2 cellular contexts compared by ENCODE assay signal in the genomic region with DNA sequence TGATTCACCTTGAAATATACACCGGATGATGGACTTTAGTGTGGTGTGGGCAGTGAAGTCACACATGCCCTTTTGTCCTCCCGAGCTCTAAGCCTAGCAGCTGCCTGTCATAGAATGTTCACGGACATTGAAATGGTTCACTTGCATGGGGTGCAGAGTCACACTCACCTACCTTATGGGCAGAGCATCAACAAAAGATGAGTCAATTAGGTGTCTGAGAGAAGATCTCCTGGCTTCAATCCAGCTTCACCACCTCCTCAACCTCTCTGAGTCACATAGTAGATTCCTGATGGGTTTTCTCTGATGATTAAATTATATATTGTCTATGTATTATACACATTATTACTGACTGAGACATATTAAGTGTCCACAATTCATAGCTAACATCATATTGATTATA.
TF ChIP-seq lines count a peak whose summit lies in the region.

No MANE protein-coding gene starts in this region.

TF ChIP-seq in K562, 482 proteins besides CTCF, POLR2A, EP300 and RAD21:
- TF ChIP-seq NFIC (IDR thresholded peaks at IDR 0.05) (peak; percentile 16; the same call in 1 of the 2 replicates), SMARCB1 (IDR thresholded peaks at IDR 0.05; ENCODE audit: insufficient read length, low read depth) (no peak), MIER1 (IDR thresholded peaks at IDR 0.05; ENCODE audit: low read depth) (no peak), CREM (IDR thresholded peaks at IDR 0.05; ENCODE audit: low read depth) (no peak), TGIF2 (CRISPR knock-in tag; IDR thresholded peaks at IDR 0.05) (no peak), RFX5 (IDR thresholded peaks at IDR 0.05; ENCODE audit: low read depth, low read length) (no peak), KHSRP (IDR thresholded peaks at IDR 0.05) (no peak)

TF ChIP-seq in GM23338, 12 proteins besides CTCF, POLR2A, EP300 and RAD21:
- TF ChIP-seq REST (IDR thresholded peaks at IDR 0.05; ENCODE audit: unreplicated experiment) (no peak), STAT1 (IDR thresholded peaks at IDR 0.05; ENCODE audit: unreplicated experiment) (no peak), EZH2 (IDR thresholded peaks at IDR 0.05; ENCODE audit: low read depth, unreplicated experiment) (no peak), CREB1 (CRISPR knock-in tag; IDR thresholded peaks at IDR 0.05; ENCODE audit: low read depth) (no peak), ZNF114 (CRISPR knock-in tag; IDR thresholded peaks at IDR 0.05) (no peak), ZNF462 (CRISPR knock-in tag; IDR thresholded peaks at IDR 0.05) (no peak), ZNF331 (CRISPR knock-in tag; IDR thresholded peaks at IDR 0.05; ENCODE audit: low read depth) (no peak), JUNB (IDR thresholded peaks at IDR 0.05; ENCODE audit: unreplicated experiment) (no peak), NANOG (IDR thresholded peaks at IDR 0.05; ENCODE audit: borderline replicate concordance) (no peak), EZH2phosphoT487 (IDR thresholded peaks at IDR 0.05; ENCODE audit: unreplicated experiment) (no peak)
- TF ChIP-seq, protein P1, sequence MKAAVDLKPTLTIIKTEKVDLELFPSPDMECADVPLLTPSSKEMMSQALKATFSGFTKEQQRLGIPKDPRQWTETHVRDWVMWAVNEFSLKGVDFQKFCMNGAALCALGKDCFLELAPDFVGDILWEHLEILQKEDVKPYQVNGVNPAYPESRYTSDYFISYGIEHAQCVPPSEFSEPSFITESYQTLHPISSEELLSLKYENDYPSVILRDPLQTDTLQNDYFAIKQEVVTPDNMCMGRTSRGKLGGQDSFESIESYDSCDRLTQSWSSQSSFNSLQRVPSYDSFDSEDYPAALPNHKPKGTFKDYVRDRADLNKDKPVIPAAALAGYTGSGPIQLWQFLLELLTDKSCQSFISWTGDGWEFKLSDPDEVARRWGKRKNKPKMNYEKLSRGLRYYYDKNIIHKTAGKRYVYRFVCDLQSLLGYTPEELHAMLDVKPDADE (IDR thresholded peaks at IDR 0.05): no peak
